In the genomic region with DNA sequence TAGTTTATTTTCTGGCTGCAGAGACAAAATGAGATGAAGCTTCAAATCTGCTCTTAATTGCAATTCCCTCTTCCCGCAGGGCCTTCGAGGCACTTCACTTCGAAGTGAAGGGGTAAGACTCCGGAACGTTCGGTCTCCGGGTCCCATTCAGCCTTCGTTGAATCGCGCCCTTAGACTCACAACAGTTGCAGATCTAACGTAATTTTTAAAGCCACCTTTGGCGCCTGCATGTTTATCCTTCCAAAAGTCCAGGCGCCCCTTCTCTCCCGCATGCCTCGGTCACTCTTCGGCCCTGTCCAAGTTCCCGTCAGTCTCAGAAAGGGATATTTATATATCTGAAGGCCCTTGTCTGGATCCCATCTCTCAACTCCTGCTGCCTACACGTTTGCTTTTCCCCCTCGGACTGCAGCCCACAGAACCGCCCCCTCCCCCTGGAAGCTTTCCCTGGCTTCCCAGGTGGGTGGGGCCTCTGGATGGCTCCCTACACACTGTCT, we compare ENCODE assay signal across 8 cellular contexts. TPM values are rescaled to one million over a fixed set of nuclear protein-coding genes. Genes with fewer than 3 reads are reported as not detected.
A peak's percentile ranks its signal among the peaks of the same experiment; 100 is the strongest.
DNase-seq lines count a peak whose midpoint lies in the region; ATAC-seq and TF ChIP-seq lines count a peak whose summit lies in the region.

No MANE protein-coding gene starts in this region.

- no peaks in the 10 kb centered on the region for H3K9me3 ChIP-seq in uterus

- no peaks in the 10 kb centered on the region for H3K27me3 ChIP-seq in uterus

- H3K27ac Mint-ChIP-seq in activated naive CD4-positive, alpha-beta T cell treated with anti-CD3 and anti-CD28 coated beads, Interleukin-2, amount 10 ng/mL, durations not matched to agents 7 days and 5 days = peak overlapping the region; percentile 28
- H3K27ac Mint-ChIP-seq in memory B cell = no peak overlapping the region

- ATAC-seq in memory B cell (ENCODE audit: low read depth) (no peak), GM18861 (IDR thresholded peaks at IDR 0.05; ENCODE audit: unreplicated experiment) (no peak), HG03025 (IDR thresholded peaks at IDR 0.05; ENCODE audit: low FRiP score, unreplicated experiment) (no peak)

- TF ChIP-seq CTCF in uterus (IDR thresholded peaks at IDR 0.05) = no peak

- H3K27ac ChIP-seq in cingulate gyrus (ENCODE audit: low read depth, low read length) (peak overlapping the region; percentile 72), uterus (peak overlapping the region; percentile 94 to 95)

- peaks cover 0 to 11% of the 10 kb centered on the region in 2 donors for H3K4me1 ChIP-seq in uterus

- intact Hi-C loops in uterus (cut with DNase I; ENCODE audit: low total_unique reads) = no loop called here

- no peaks in the 10 kb centered on the region for H3K9me3 Mint-ChIP-seq in activated naive CD4-positive, alpha-beta T cell treated with anti-CD3 and anti-CD28 coated beads, Interleukin-2, amount 10 ng/mL, durations not matched to agents 7 days and 5 days
- no peaks in the 10 kb centered on the region for H3K9me3 Mint-ChIP-seq in memory B cell

- peak overlapping the region; percentile 66 to 88 for H3K4me3 ChIP-seq in uterus

- CTCF ChIA-PET in activated naive CD4-positive, alpha-beta T cell treated with anti-CD3 and anti-CD28 coated beads, Interleukin-2, amount 10 ng/mL, durations not matched to agents 7 days and 5 days (lab: Charles Lee) = interaction anchor here (0.6 to 5.3 kb wide), 3 partner anchors 13 to 592 kb away, joined by 3 to 38 read pairs (median 4); no protein-coding TSS in a partner anchor

- peaks cover 38% of the 10 kb centered on the region for H3K27me3 Mint-ChIP-seq in activated naive CD4-positive, alpha-beta T cell treated with anti-CD3 and anti-CD28 coated beads, Interleukin-2, amount 10 ng/mL, durations not matched to agents 7 days and 5 days
- peaks cover 1% of the 10 kb centered on the region for H3K27me3 Mint-ChIP-seq in memory B cell

- peaks cover 7% of the 10 kb centered on the region for H3K36me3 Mint-ChIP-seq in activated naive CD4-positive, alpha-beta T cell treated with anti-CD3 and anti-CD28 coated beads, Interleukin-2, amount 10 ng/mL, durations not matched to agents 7 days and 5 days
- no peaks in the 10 kb centered on the region for H3K36me3 Mint-ChIP-seq in memory B cell

- H3K4me3 Mint-ChIP-seq in activated naive CD4-positive, alpha-beta T cell treated with anti-CD3 and anti-CD28 coated beads, Interleukin-2, amount 10 ng/mL, durations not matched to agents 7 days and 5 days = peak overlapping the region; percentile 88
- peak overlapping the region; percentile 82 for H3K4me3 Mint-ChIP-seq in memory B cell

- no peak for DNase-seq in activated naive CD4-positive, alpha-beta T cell treated with anti-CD3 and anti-CD28 coated beads, Interleukin-2, amount 10 ng/mL, durations not matched to agents 7 days and 5 days
- no peak for DNase-seq in activated naive CD4-positive, alpha-beta T cell (lab: John Stamatoyannopoulos, UW)
- DNase-seq in memory B cell (ENCODE audit: low spot score in 2 of 2) (no peak), uterus (peak; percentile 23 to 31)
- no peak for DNase-seq in stimulated activated CD4-positive, alpha-beta T cell treated with anti-CD3 and anti-CD28 coated beads, Interleukin-4, amount 100 ng/mL, for 4 hours

- no peaks in the 10 kb centered on the region for H3K36me3 ChIP-seq in uterus

- no peak for TF ChIP-seq POLR2A in uterus (IDR thresholded peaks at IDR 0.05)

- peaks cover 37% of the 10 kb centered on the region for H3K4me1 Mint-ChIP-seq in activated naive CD4-positive, alpha-beta T cell treated with anti-CD3 and anti-CD28 coated beads, Interleukin-2, amount 10 ng/mL, durations not matched to agents 7 days and 5 days
- peaks cover 15% of the 10 kb centered on the region for H3K4me1 Mint-ChIP-seq in memory B cell

RNA-seq across cellular contexts. Expression of gene KCTD12, which starts 0.9 kb away (rescaled TPM):
- 100 to 1,000 TPM in 3 of 4 donors, 10 to 100 TPM in 1; 91.5 to 376 (median 127) TPM for total RNA-seq in uterus

Comparison
In these comparisons a context has a peak if more than half of its experiments do, and no peak if none do; other contexts are left out.
1. DNase-seq: peak in uterus (2 of 2); none in activated naive CD4-positive, alpha-beta T cell treated with anti-CD3 and anti-CD28 coated beads, Interleukin-2, amount 10 ng/mL, durations not matched to agents 7 days and 5 days (single experiment), activated naive CD4-positive, alpha-beta T cell (0 of 4), memory B cell (0 of 2) and stimulated activated CD4-positive, alpha-beta T cell treated with anti-CD3 and anti-CD28 coated beads, Interleukin-4, amount 100 ng/mL, for 4 hours (0 of 2).